Comparison of ENCODE assay signal across 26 cellular contexts in the genomic region with DNA sequence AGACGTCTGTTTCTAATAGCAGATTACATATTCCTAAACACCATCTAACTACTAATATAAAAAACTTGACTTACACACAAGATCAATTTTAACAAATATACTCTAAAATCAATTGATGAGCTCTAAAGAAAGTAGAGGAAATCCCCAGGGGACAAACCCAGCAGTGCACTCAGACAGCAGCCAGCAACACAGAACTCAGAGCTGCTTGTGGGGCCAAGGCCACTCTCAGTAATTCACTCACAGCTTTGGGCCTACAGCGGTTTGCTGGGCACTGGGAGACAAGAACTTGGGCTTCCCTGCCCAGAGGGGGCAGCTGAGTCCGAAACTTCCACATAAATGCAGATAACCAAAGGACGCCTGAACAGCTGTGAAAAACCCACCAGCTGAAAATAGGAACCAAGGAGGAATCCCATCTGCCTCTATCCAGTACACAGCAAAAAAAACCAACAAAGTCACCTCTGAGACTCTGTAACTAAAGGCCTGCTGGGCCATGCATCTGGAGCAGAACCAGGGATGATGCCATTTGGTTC. TPM values are rescaled to one million over a fixed set of nuclear protein-coding genes. Genes with fewer than 3 reads are reported as not detected.
DNase-seq lines count a peak whose midpoint lies in the region; ATAC-seq and TF ChIP-seq lines count a peak whose summit lies in the region.
"Had no signal": no experiment of that assay in that cellular context is flagged by ENCODE, and none has a peak within 500 bp of the region (broad histone marks: within the 10 kb centered on the region; RNA-seq: fewer than 3 reads in every experiment).

No MANE protein-coding gene starts in this region.

- H3K36me3 ChIP-seq in A673 (ENCODE audit: insufficient read depth, low read length, poor library complexity, severe bottlenecking) (peaks cover 58% of the 10 kb centered on the region), lower lobe of right lung (peaks cover 75% of the 10 kb centered on the region), ovary (no peaks in the 10 kb centered on the region)
- H3K36me3 ChIP-seq in BLaER1 treated with 17β-estradiol and CSF1 and Interleukin-3, amounts not matched to agents 10 nM and 100 nM: peaks cover 68 to 94% (median 82%) of the 10 kb centered on the region in 11 experiments

- H3K9me3 Mint-ChIP-seq in activated T-helper 1 cell treated with anti-CD3 and anti-CD28 coated beads, Interleukin-12 subunit alpha, Interleukin-12 subunit beta, Interleukin-2, Interleukin-4 antibody, amounts not matched to agents 30 ng/mL and 10 ng/mL and 1 ng/mL, durations not matched to agents 14 hours and 24 hours and 36 hours: no peaks in the 10 kb centered on the region
- H3K9me3 Mint-ChIP-seq: natural killer cell; T-helper 1 cell treated with Interleukin-12 subunit alpha and Interleukin-12 subunit beta and Interleukin-4 antibody, amounts not matched to agents 30 μg/mL and 1 μg/mL, for 36 hours had no signal

- H3K27ac ChIP-seq in A673 (ENCODE audit: low read depth, low read length, poor library complexity, severe bottlenecking): peak overlapping the region; percentile 17
- H3K27ac ChIP-seq in BLaER1 treated with 17β-estradiol and CSF1 and Interleukin-3, amounts not matched to agents 10 nM and 100 nM: peak overlapping the region in 2 of 11 experiments; percentile 15 to 62; a peak in 3 of 22 replicates
- no peak overlapping the region for H3K27ac ChIP-seq in lower lobe of right lung
- H3K27ac ChIP-seq in ovary: no peak overlapping the region
- H3K27ac ChIP-seq: foreskin keratinocyte, parathyroid adenoma, upper lobe of right lung had no signal

- BruUV-seq in A673 (replicated peaks; lab: Mats Ljungman, UMichigan): no TSS peak

- H3K9ac ChIP-seq in BLaER1 treated with 17β-estradiol and CSF1 and Interleukin-3, amounts not matched to agents 10 nM and 100 nM: peak overlapping the region in 8 of 11 experiments; percentile 10 to 66 (median 44); a peak in 13 of 22 replicates
- H3K9ac ChIP-seq: parathyroid adenoma had no signal

- no peak for TF ChIP-seq EP300 in ovary (IDR thresholded peaks at IDR 0.05)

- ATAC-seq in lower lobe of right lung: no peak
- no peak for ATAC-seq in GM18520 (IDR thresholded peaks at IDR 0.05; ENCODE audit: unreplicated experiment)
- ATAC-seq: foreskin keratinocyte, natural killer cell, PC-3 had no signal

- H3K4me3 ChIP-seq in A673 (ENCODE audit: low read depth, low read length, poor library complexity, severe bottlenecking) (no peak overlapping the region), lower lobe of right lung (no peak overlapping the region), ovary (no peak overlapping the region)
- no peak overlapping the region for H3K4me3 ChIP-seq in BLaER1 treated with 17β-estradiol and CSF1 and Interleukin-3, amounts not matched to agents 10 nM and 100 nM
- H3K4me3 ChIP-seq: dorsolateral prefrontal cortex, sigmoid colon, stomach, upper lobe of right lung had no signal

- peaks cover 18% of the 10 kb centered on the region for H3K4me1 Mint-ChIP-seq in activated T-helper 1 cell treated with anti-CD3 and anti-CD28 coated beads, Interleukin-12 subunit alpha, Interleukin-12 subunit beta, Interleukin-2, Interleukin-4 antibody, amounts not matched to agents 30 ng/mL and 10 ng/mL and 1 ng/mL, durations not matched to agents 14 hours and 24 hours and 36 hours (ENCODE audit: low read depth)

- intact Hi-C loops in A673 (cut with micrococcal nuclease; ENCODE audit: unreplicated experiment) (no loop called here), lower lobe of right lung (cut with DNase I) (no loop called here), ovary (cut with DNase I) (no loop called here)
- intact Hi-C loops in activated T-helper 1 cell treated with anti-CD3 and anti-CD28 coated beads, Interleukin-12 subunit alpha, Interleukin-12 subunit beta, Interleukin-2, Interleukin-4 antibody, amounts not matched to agents 30 ng/mL and 10 ng/mL and 1 ng/mL, durations not matched to agents 14 hours and 24 hours and 36 hours (cut with micrococcal nuclease): no loop called here

- no peaks in the 10 kb centered on the region for H3K27me3 ChIP-seq in A673 (replicated peaks; ENCODE audit: insufficient read depth, low read depth, low read length, poor library complexity)
- H3K27me3 ChIP-seq in BLaER1 treated with 17β-estradiol and CSF1 and Interleukin-3, amounts not matched to agents 10 nM and 100 nM: no peaks in the 10 kb centered on the region
- no peaks in the 10 kb centered on the region for H3K27me3 ChIP-seq in lower lobe of right lung (ENCODE audit: low read depth)
- no peaks in the 10 kb centered on the region for H3K27me3 ChIP-seq in ovary
- H3K27me3 ChIP-seq: dorsolateral prefrontal cortex, foreskin keratinocyte, sigmoid colon, stomach, upper lobe of right lung had no signal

- no peak for TF ChIP-seq POLR2A in ovary (IDR thresholded peaks at IDR 0.05)

- peak overlapping the region in 8 of 11 experiments; percentile 49 to 79 (median 70); a peak in 16 of 22 replicates for H3K4me2 ChIP-seq in BLaER1 treated with 17β-estradiol and CSF1 and Interleukin-3, amounts not matched to agents 10 nM and 100 nM

- no peaks in the 10 kb centered on the region for H3K27me3 Mint-ChIP-seq in activated T-helper 1 cell treated with anti-CD3 and anti-CD28 coated beads, Interleukin-12 subunit alpha, Interleukin-12 subunit beta, Interleukin-2, Interleukin-4 antibody, amounts not matched to agents 30 ng/mL and 10 ng/mL and 1 ng/mL, durations not matched to agents 14 hours and 24 hours and 36 hours (ENCODE audit: insufficient read depth)

- 33 to 79% (median 52%) methylated on average over 4 of the region's 4 CpGs for WGBS in ovary, 3 donors

- H3K4me3 Mint-ChIP-seq in activated T-helper 1 cell treated with anti-CD3 and anti-CD28 coated beads, Interleukin-12 subunit alpha, Interleukin-12 subunit beta, Interleukin-2, Interleukin-4 antibody, amounts not matched to agents 30 ng/mL and 10 ng/mL and 1 ng/mL, durations not matched to agents 14 hours and 24 hours and 36 hours: no peak overlapping the region
- H3K4me3 Mint-ChIP-seq: natural killer cell; T-helper 1 cell treated with Interleukin-12 subunit alpha and Interleukin-12 subunit beta and Interleukin-4 antibody, amounts not matched to agents 30 μg/mL and 1 μg/mL, for 36 hours had no signal

- TF ChIP-seq CTCF in A673 (conservative IDR thresholded peaks at IDR 0.05; ENCODE audit: low read depth, low read length) (no peak), lower lobe of right lung (IDR thresholded peaks at IDR 0.05) (no peak), ovary (IDR thresholded peaks at IDR 0.05) (no peak)

- H3K27ac Mint-ChIP-seq in activated T-helper 1 cell treated with anti-CD3 and anti-CD28 coated beads, Interleukin-12 subunit alpha, Interleukin-12 subunit beta, Interleukin-2, Interleukin-4 antibody, amounts not matched to agents 30 ng/mL and 10 ng/mL and 1 ng/mL, durations not matched to agents 14 hours and 24 hours and 36 hours: peak overlapping the region; percentile 89

- H4K20me1 ChIP-seq in BLaER1 treated with 17β-estradiol and CSF1 and Interleukin-3, amounts not matched to agents 10 nM and 100 nM: peaks cover 58 to 84% (median 81%) of the 10 kb centered on the region in 11 experiments

- no peak for DNase-seq in A673 (ENCODE audit: low spot score)
- DNase-seq in activated T-helper 1 cell treated with anti-CD3 and anti-CD28 coated beads, Interleukin-12 subunit alpha, Interleukin-12 subunit beta, Interleukin-2, Interleukin-4 antibody, amounts not matched to agents 30 ng/mL and 10 ng/mL and 1 ng/mL, durations not matched to agents 14 hours and 24 hours and 36 hours (ENCODE audit: low spot score): no peak
- peak; percentile 5 for DNase-seq in lower lobe of right lung
- DNase-seq in ovary: no peak
- DNase-seq in NCI-H748 treated with DMSO at 0.1 percent for 48 hours (lab: John Stamatoyannopoulos, UW): no peak
- no peak for DNase-seq in NCI-H446 (lab: John Stamatoyannopoulos, UW)
- DNase-seq: activated CD4-positive, alpha-beta T cell treated with anti-CD3 and anti-CD28 coated beads, Interleukin-2, amount 50 U/mL, for 48 hours; activated T-cell treated with anti-CD3 and anti-CD28 coated beads, Interleukin-2, amount 50 U/mL, for 48 hours; dorsolateral prefrontal cortex; foreskin keratinocyte; H7; KG1; mesendoderm; MV-4-11; natural killer cell; NCI-H187; NCI-H2227 treated with DMSO at 0.1 percent for 48 hours; PC-3; sigmoid colon; stomach; upper lobe of right lung had no signal

- CTCF ChIA-PET in A673 (lab: Charles Lee): no interaction called here

- H3K4me1 ChIP-seq in A673 (ENCODE audit: insufficient read depth, low read length, poor library complexity, severe bottlenecking) (no peaks in the 10 kb centered on the region), lower lobe of right lung (no peaks in the 10 kb centered on the region), ovary (ENCODE audit: insufficient read depth) (peaks cover 1% of the 10 kb centered on the region)
- H3K4me1 ChIP-seq in BLaER1 treated with 17β-estradiol and CSF1 and Interleukin-3, amounts not matched to agents 10 nM and 100 nM: peaks cover 7 to 36% (median 29%) of the 10 kb centered on the region in 10 experiments; a peak in 18 of 20 replicates
- H3K4me1 ChIP-seq: foreskin keratinocyte, parathyroid adenoma had no signal

- H3K9me3 ChIP-seq in A673 (ENCODE audit: low read depth, low read length, poor library complexity, severe bottlenecking) (no peaks in the 10 kb centered on the region), lower lobe of right lung (no peaks in the 10 kb centered on the region), ovary (no peaks in the 10 kb centered on the region)
- H3K9me3 ChIP-seq in BLaER1 treated with 17β-estradiol and CSF1 and Interleukin-3, amounts not matched to agents 10 nM and 100 nM (replicated peaks in 1 of 11): peaks cover 0 to 7% (median 0%) of the 10 kb centered on the region in 11 experiments; a peak in 5 of 22 replicates
- H3K9me3 ChIP-seq: sigmoid colon, stomach, upper lobe of right lung had no signal

- H3K36me3 Mint-ChIP-seq in activated T-helper 1 cell treated with anti-CD3 and anti-CD28 coated beads, Interleukin-12 subunit alpha, Interleukin-12 subunit beta, Interleukin-2, Interleukin-4 antibody, amounts not matched to agents 30 ng/mL and 10 ng/mL and 1 ng/mL, durations not matched to agents 14 hours and 24 hours and 36 hours (ENCODE audit: low read depth): peaks cover 36% of the 10 kb centered on the region

- POLR2A ChIA-PET in A673 (lab: Charles Lee; ENCODE audit: low non-redundant PET): no interaction called here

RNA-seq across cellular contexts. Expression of a gene that starts 21.4 kb away (rescaled TPM):
- total RNA-seq in A673 (2021) (188 and 195 TPM in 2 replicates), lower lobe of right lung (69.6 TPM), ovary (10 to 100 TPM; 24.4 to 76.0 (median 56.3) TPM)
- 138 and 157 TPM in 2 replicates for total RNA-seq in activated T-helper 1 cell treated with anti-CD3 and anti-CD28 coated beads, Interleukin-12 subunit alpha, Interleukin-12 subunit beta, Interleukin-2, Interleukin-4 antibody, amounts not matched to agents 30 ng/mL and 10 ng/mL and 1 ng/mL, durations not matched to agents 14 hours and 24 hours and 36 hours
- 10 to 100 TPM; 25.4 to 84.8 TPM for polyA plus RNA-seq in ovary

RNA-seq across cellular contexts. Expression of a gene that starts 21.5 kb away (rescaled TPM):
- total RNA-seq in A673 (2021) (0.74 and 1.1 TPM in 2 replicates), lower lobe of right lung (1.1 TPM), ovary (1 to 10 TPM in 4 of 7 donors, under 1 TPM in 3; 0.73 to 3.3 (median 1.2) TPM)
- 0.21 and 0.66 TPM in 2 replicates for total RNA-seq in activated T-helper 1 cell treated with anti-CD3 and anti-CD28 coated beads, Interleukin-12 subunit alpha, Interleukin-12 subunit beta, Interleukin-2, Interleukin-4 antibody, amounts not matched to agents 30 ng/mL and 10 ng/mL and 1 ng/mL, durations not matched to agents 14 hours and 24 hours and 36 hours
- 1 to 10 TPM in 1 of 2 donors, under 1 TPM in 1; 0.68 to 1.5 TPM for polyA plus RNA-seq in ovary
- total RNA-seq: stomach had no signal

RNA-seq across cellular contexts. Expression of a gene that starts 40.9 kb away (rescaled TPM):
- total RNA-seq in A673 (2021): 0.43 and 0.52 TPM in 2 replicates
- total RNA-seq in activated T-helper 1 cell treated with anti-CD3 and anti-CD28 coated beads, Interleukin-12 subunit alpha, Interleukin-12 subunit beta, Interleukin-2, Interleukin-4 antibody, amounts not matched to agents 30 ng/mL and 10 ng/mL and 1 ng/mL, durations not matched to agents 14 hours and 24 hours and 36 hours: 5.8 and 8.7 TPM in 2 replicates
- 2.0 TPM for total RNA-seq in lower lobe of right lung
- under 1 TPM in 1 of 7 donors, not detected in 6; 0.22 TPM for total RNA-seq in ovary
- polyA plus RNA-seq in ovary: 1 to 10 TPM in 1 of 2 donors, under 1 TPM in 1; 0.39 to 1.3 TPM
- total RNA-seq: bronchial epithelial cell, foreskin keratinocyte, PC-3 had no signal

RNA-seq across cellular contexts. Expression of a gene that starts 50.9 kb away (rescaled TPM):
- 36.1 and 44.6 TPM in 2 replicates for total RNA-seq in A673 (2021)
- 54.3 and 57.5 TPM in 2 replicates for total RNA-seq in activated T-helper 1 cell treated with anti-CD3 and anti-CD28 coated beads, Interleukin-12 subunit alpha, Interleukin-12 subunit beta, Interleukin-2, Interleukin-4 antibody, amounts not matched to agents 30 ng/mL and 10 ng/mL and 1 ng/mL, durations not matched to agents 14 hours and 24 hours and 36 hours
- total RNA-seq in lower lobe of right lung: 29.7 TPM
- 10 to 100 TPM; 14.5 to 35.7 (median 20.9) TPM for total RNA-seq in ovary
- polyA plus RNA-seq in ovary: 10 to 100 TPM in 1 of 2 donors, 1 to 10 TPM in 1; 1.7 to 32.8 TPM

RNA-seq across cellular contexts. Expression of a gene that starts 51.1 kb away (rescaled TPM):
- total RNA-seq in A673 (2021) (52.8 and 56.3 TPM in 2 replicates), lower lobe of right lung (12.8 TPM), ovary (10 to 100 TPM in 3 of 7 donors, 1 to 10 TPM in 4; 5.1 to 17.8 (median 9.4) TPM)
- 59.3 and 62.1 TPM in 2 replicates for total RNA-seq in activated T-helper 1 cell treated with anti-CD3 and anti-CD28 coated beads, Interleukin-12 subunit alpha, Interleukin-12 subunit beta, Interleukin-2, Interleukin-4 antibody, amounts not matched to agents 30 ng/mL and 10 ng/mL and 1 ng/mL, durations not matched to agents 14 hours and 24 hours and 36 hours
- polyA plus RNA-seq in ovary: 10 to 100 TPM in 1 of 2 donors, 1 to 10 TPM in 1; 6.9 to 10.4 TPM
